In genomic region chr5:61333351-61334223, GRCh38 we compare ENCODE assay signal across 8 cellular contexts. TPM values are rescaled to one million over a fixed set of nuclear protein-coding genes. Genes with fewer than 3 reads are reported as not detected.
DNase-seq lines count a peak whose midpoint lies in the region; ATAC-seq and TF ChIP-seq lines count a peak whose summit lies in the region.

No MANE protein-coding gene starts in this region.

- H3K4me1 ChIP-seq in lung (ENCODE audit: control insufficient read depth in 2 of 2, insufficient read depth in 2 of 2, low read length in 2 of 2) (peaks cover 5 to 11% of the 10 kb centered on the region in 2 donors), stomach smooth muscle (ENCODE audit: control insufficient read depth, insufficient read depth, low read length) (peaks cover 31% of the 10 kb centered on the region)

- TF ChIP-seq EP300 in Ishikawa (IDR thresholded peaks at IDR 0.05; ENCODE audit: borderline replicate concordance), result no peak

- peak overlapping the region; percentile 66 for H3K4me3 ChIP-seq in lung
- H3K4me3 ChIP-seq in stomach smooth muscle (ENCODE audit: low read length in 2 of 2), result peak overlapping the region; percentile 63 to 87

- TF ChIP-seq CTCF in VCaP (conservative IDR thresholded peaks at IDR 0.05), result no peak
- no peak for TF ChIP-seq CTCF in lung (IDR thresholded peaks at IDR 0.05; ENCODE audit: control extremely low read depth, extremely low read depth)

- H3K27ac ChIP-seq in VCaP (peak overlapping the region; percentile 81), lung (ENCODE audit: low read depth in 1 of 2, low read length in 1 of 2) (peak overlapping the region; percentile 90 to 93), stomach smooth muscle (ENCODE audit: low read length) (peak overlapping the region; percentile 82)

- DNase-seq in Caki2 (ENCODE audit: low read depth) (peak; percentile 41), ecto neural progenitor cell (ENCODE audit: low spot score) (peak; percentile 76), lung (ENCODE audit: low spot score) (peak; percentile 61)

- 1% methylated on average over 47 to 82 of the region's 82 CpGs for WGBS in lung, 2 donors

- H3K27me3 ChIP-seq in lung (ENCODE audit: control insufficient read depth, insufficient read depth), result no peaks in the 10 kb centered on the region
- H3K27me3 ChIP-seq in stomach smooth muscle (ENCODE audit: control insufficient read depth in 1 of 2, insufficient read depth in 2 of 2, low read length in 2 of 2), result no peaks in the 10 kb centered on the region

- H3K9ac ChIP-seq in stomach smooth muscle (ENCODE audit: low read length in 2 of 2), result peak overlapping the region; percentile 75 to 79

- in situ Hi-C loops in Caki2 (cut with HindIII; ENCODE audit: low pct_unique_long_range_greater_than_20kb, low sequenced_read_pairs), result no loop called here

- no peaks in the 10 kb centered on the region for H3K36me3 ChIP-seq in lung (ENCODE audit: control insufficient read depth in 2 of 2, insufficient read depth in 2 of 2, low read length in 2 of 2)
- H3K36me3 ChIP-seq in stomach smooth muscle (ENCODE audit: control insufficient read depth in 2 of 2, insufficient read depth in 2 of 2, low read length in 2 of 2), result no peaks in the 10 kb centered on the region

- ATAC-seq in lung (ENCODE audit: insufficient read depth, low FRiP score), result peak; percentile 2
- no peak for ATAC-seq in HG02610 (IDR thresholded peaks at IDR 0.05; ENCODE audit: unreplicated experiment)
- ATAC-seq in HG03108 (IDR thresholded peaks at IDR 0.05; ENCODE audit: unreplicated experiment), result no peak

- TF ChIP-seq RAD21 in Ishikawa (IDR thresholded peaks at IDR 0.05; ENCODE audit: low read depth), result no peak

- no peaks in the 10 kb centered on the region for H3K9me3 ChIP-seq in lung (ENCODE audit: control insufficient read depth in 2 of 2, insufficient read depth in 1 of 2, low read length in 1 of 2)
- H3K9me3 ChIP-seq in stomach smooth muscle (ENCODE audit: control insufficient read depth in 2 of 2, low read length in 2 of 2), result no peaks in the 10 kb centered on the region

TF ChIP-seq in Ishikawa, 13 proteins besides CTCF, POLR2A, EP300 and RAD21:
- 0 out of 2 replicates have a peak, but pooled peaks have one; percentile 22 for TF ChIP-seq YY1 (IDR thresholded peaks at IDR 0.05; ENCODE audit: low read depth)
- 0 out of 2 replicates have a peak, but pooled peaks have one; percentile 11 for TF ChIP-seq ZBTB7A (IDR thresholded peaks at IDR 0.05; ENCODE audit: low read depth)
- TF ChIP-seq, protein P1, sequence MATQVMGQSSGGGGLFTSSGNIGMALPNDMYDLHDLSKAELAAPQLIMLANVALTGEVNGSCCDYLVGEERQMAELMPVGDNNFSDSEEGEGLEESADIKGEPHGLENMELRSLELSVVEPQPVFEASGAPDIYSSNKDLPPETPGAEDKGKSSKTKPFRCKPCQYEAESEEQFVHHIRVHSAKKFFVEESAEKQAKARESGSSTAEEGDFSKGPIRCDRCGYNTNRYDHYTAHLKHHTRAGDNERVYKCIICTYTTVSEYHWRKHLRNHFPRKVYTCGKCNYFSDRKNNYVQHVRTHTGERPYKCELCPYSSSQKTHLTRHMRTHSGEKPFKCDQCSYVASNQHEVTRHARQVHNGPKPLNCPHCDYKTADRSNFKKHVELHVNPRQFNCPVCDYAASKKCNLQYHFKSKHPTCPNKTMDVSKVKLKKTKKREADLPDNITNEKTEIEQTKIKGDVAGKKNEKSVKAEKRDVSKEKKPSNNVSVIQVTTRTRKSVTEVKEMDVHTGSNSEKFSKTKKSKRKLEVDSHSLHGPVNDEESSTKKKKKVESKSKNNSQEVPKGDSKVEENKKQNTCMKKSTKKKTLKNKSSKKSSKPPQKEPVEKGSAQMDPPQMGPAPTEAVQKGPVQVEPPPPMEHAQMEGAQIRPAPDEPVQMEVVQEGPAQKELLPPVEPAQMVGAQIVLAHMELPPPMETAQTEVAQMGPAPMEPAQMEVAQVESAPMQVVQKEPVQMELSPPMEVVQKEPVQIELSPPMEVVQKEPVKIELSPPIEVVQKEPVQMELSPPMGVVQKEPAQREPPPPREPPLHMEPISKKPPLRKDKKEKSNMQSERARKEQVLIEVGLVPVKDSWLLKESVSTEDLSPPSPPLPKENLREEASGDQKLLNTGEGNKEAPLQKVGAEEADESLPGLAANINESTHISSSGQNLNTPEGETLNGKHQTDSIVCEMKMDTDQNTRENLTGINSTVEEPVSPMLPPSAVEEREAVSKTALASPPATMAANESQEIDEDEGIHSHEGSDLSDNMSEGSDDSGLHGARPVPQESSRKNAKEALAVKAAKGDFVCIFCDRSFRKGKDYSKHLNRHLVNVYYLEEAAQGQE (IDR thresholded peaks at IDR 0.05; ENCODE audit: low read depth), result no peak
- no peak for TF ChIP-seq NFIC (IDR thresholded peaks at IDR 0.05)
- TF ChIP-seq, protein P2, sequence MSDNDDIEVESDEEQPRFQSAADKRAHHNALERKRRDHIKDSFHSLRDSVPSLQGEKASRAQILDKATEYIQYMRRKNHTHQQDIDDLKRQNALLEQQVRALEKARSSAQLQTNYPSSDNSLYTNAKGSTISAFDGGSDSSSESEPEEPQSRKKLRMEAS (IDR thresholded peaks at IDR 0.05), result no peak

RNA-seq across cellular contexts. Expression of gene ZSWIM6, which starts 1.5 kb away (rescaled TPM):
- total RNA-seq in Caki2 (2014; rRNA removed; shearing (Covaris generic); ENCODE audit: low replicate concordance), result 1.8 TPM in 2 replicates
- total RNA-seq in lung, result 10 to 100 TPM; 18.3 to 21.6 TPM
- 1 to 10 TPM; 5.9 to 8.2 TPM for polyA plus RNA-seq in lung
